ENCODE assay signal across 8 cellular contexts in the genomic region with DNA sequence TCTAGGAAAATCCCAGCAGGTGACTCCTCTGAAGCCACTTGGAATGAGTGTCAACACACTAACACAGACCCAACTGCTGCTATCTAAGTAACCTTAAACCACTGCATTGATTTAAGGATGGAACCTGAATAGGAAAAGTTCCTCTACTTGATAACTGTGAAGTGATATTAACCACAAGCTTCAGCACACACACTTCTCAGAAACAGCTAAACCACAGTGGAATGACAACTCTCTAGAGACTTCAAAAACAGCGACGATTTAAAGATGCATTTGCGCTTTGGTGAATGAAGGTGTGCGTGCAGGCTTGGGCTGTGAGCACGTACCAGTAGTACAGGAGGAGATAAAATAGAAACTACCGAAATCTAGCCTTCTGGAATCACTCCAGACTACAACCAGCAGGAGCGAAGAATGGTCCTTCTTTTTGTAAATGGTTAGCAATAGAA.
DNase-seq lines count a peak whose midpoint lies in the region; ATAC-seq and TF ChIP-seq lines count a peak whose summit lies in the region.

No MANE protein-coding gene starts in this region.

- H3K4me1 Mint-ChIP-seq in activated naive CD8-positive, alpha-beta T cell treated with anti-CD3 and anti-CD28 coated beads, Interleukin-2, amount 10 ng/mL, durations not matched to agents 7 days and 5 days: peaks cover 21% of the 10 kb centered on the region
- H3K4me1 Mint-ChIP-seq in immature natural killer cell: peaks cover 47 to 59% of the 10 kb centered on the region in 2 donors

- POLR2A ChIA-PET in HEK293 (lab: Yijun Ruan, JAX): interaction anchor here (1.5 to 3.0 kb wide), 2 partner anchors 19 to 137 kb away, joined by 4 to 11 read pairs; a partner anchor contains a TSS
- POLR2A ChIA-PET in RWPE1 (lab: Yijun Ruan, JAX; ENCODE audit: low non-redundant PET): no interaction called here
- POLR2A ChIA-PET in activated naive CD8-positive, alpha-beta T cell treated with anti-CD3 and anti-CD28 coated beads, Interleukin-2, amount 10 ng/mL, durations not matched to agents 7 days and 5 days (lab: Charles Lee): interaction anchor here (0.7 to 2.7 kb wide), 14 partner anchors 19 to 171 kb away, joined by 3 to 28 read pairs (median 8); a partner anchor contains a TSS

- CTCF ChIA-PET in HEK293 (lab: Yijun Ruan, JAX): interaction anchor here (0.6 to 2.4 kb wide), 7 partner anchors 10 to 171 kb away, joined by 3 to 17 read pairs (median 4); no protein-coding TSS in a partner anchor
- CTCF ChIA-PET in RWPE1 (lab: Yijun Ruan, JAX): interaction anchor here (0.5 to 1.4 kb wide), 3 partner anchors 9 to 127 kb away, joined by 3 to 6 read pairs (median 3); no protein-coding TSS in a partner anchor

- peak overlapping the region; percentile 93 for H3K27ac Mint-ChIP-seq in activated naive CD8-positive, alpha-beta T cell treated with anti-CD3 and anti-CD28 coated beads, Interleukin-2, amount 10 ng/mL, durations not matched to agents 7 days and 5 days
- H3K27ac Mint-ChIP-seq in immature natural killer cell: peak overlapping the region; percentile 91 to 95 (median 94)

- H3K79me2 ChIP-seq in DND-41 (ENCODE audit: insufficient read depth, low read length): peaks cover 11% of the 10 kb centered on the region

- H3K27me3 Mint-ChIP-seq in activated naive CD8-positive, alpha-beta T cell treated with anti-CD3 and anti-CD28 coated beads, Interleukin-2, amount 10 ng/mL, durations not matched to agents 7 days and 5 days: no peaks in the 10 kb centered on the region
- H3K27me3 Mint-ChIP-seq in immature natural killer cell (ENCODE audit: low read depth in 3 of 3): peaks cover 5 to 17% (median 17%) of the 10 kb centered on the region in 3 donors

- peak; percentile 84 for ATAC-seq in DND-41 (ENCODE audit: insufficient read depth, low read depth)
- ATAC-seq in activated naive CD8-positive, alpha-beta T cell treated with anti-CD3 and anti-CD28 coated beads, Interleukin-2, amount 10 ng/mL, durations not matched to agents 7 days and 5 days (ENCODE audit: low read depth): peak; percentile 55

- H3K4me1 ChIP-seq in DND-41 (ENCODE audit: insufficient read depth, low read length): peaks cover 28% of the 10 kb centered on the region
- peaks cover 22% of the 10 kb centered on the region for H3K4me1 ChIP-seq in HEK293 (ENCODE audit: control insufficient read depth, insufficient read depth, low read length)

- no peaks in the 10 kb centered on the region for H3K27me3 ChIP-seq in DND-41 (ENCODE audit: insufficient read depth, low read length, poor library complexity)

- H4K20me1 ChIP-seq in DND-41 (ENCODE audit: insufficient read depth, low read length): peaks cover 45% of the 10 kb centered on the region

- no peak overlapping the region for H2AFZ ChIP-seq in DND-41 (ENCODE audit: low read depth, low read length)

- H3K4me3 Mint-ChIP-seq in activated naive CD8-positive, alpha-beta T cell treated with anti-CD3 and anti-CD28 coated beads, Interleukin-2, amount 10 ng/mL, durations not matched to agents 7 days and 5 days: peak overlapping the region; percentile 96
- H3K4me3 Mint-ChIP-seq in immature natural killer cell: peak overlapping the region; percentile 90 to 98 (median 94)

- no peaks in the 10 kb centered on the region for H3K9me3 Mint-ChIP-seq in activated naive CD8-positive, alpha-beta T cell treated with anti-CD3 and anti-CD28 coated beads, Interleukin-2, amount 10 ng/mL, durations not matched to agents 7 days and 5 days
- H3K9me3 Mint-ChIP-seq in immature natural killer cell: no peaks in the 10 kb centered on the region

- peaks cover 9% of the 10 kb centered on the region for H3K36me3 Mint-ChIP-seq in activated naive CD8-positive, alpha-beta T cell treated with anti-CD3 and anti-CD28 coated beads, Interleukin-2, amount 10 ng/mL, durations not matched to agents 7 days and 5 days
- no peaks in the 10 kb centered on the region for H3K36me3 Mint-ChIP-seq in immature natural killer cell

- H3K27ac ChIP-seq in DND-41 (ENCODE audit: low read length) (peak overlapping the region; percentile 68), HEK293 (ENCODE audit: extremely low read depth, low read depth, low read length) (peak overlapping the region; percentile 81; the same call in 1 of the 2 replicates), RWPE1 (peak overlapping the region; percentile 80)

- H3K36me3 ChIP-seq in DND-41 (ENCODE audit: insufficient read depth, low read length): no peaks in the 10 kb centered on the region; the same call in 1 of the 2 replicates
- peaks cover 0 to 3% of the 10 kb centered on the region in 2 experiments; a peak in 1 of 3 replicates for H3K36me3 ChIP-seq in HEK293 (ENCODE audit: control insufficient read depth in 2 of 2, insufficient read depth in 1 of 2, low read length in 2 of 2)

- peak overlapping the region; percentile 66 for H3K9ac ChIP-seq in DND-41 (ENCODE audit: low read depth, low read length)

- DNase-seq in DND-41 (peak; percentile 77), RWPE1 (ENCODE audit: low spot score) (peak; percentile 7), immature natural killer cell (peak; percentile 72 to 77 (median 77)), cerebellar nuclear complex (lab: John Stamatoyannopoulos, UW) (no peak)
- peak; percentile 44 for DNase-seq in activated naive CD8-positive, alpha-beta T cell treated with anti-CD3 and anti-CD28 coated beads, Interleukin-2, amount 10 ng/mL, durations not matched to agents 7 days and 5 days
- DNase-seq in stimulated activated CD4-positive, alpha-beta T cell treated with anti-CD3 and anti-CD28 coated beads, Interleukin-2, amount 100 ng/mL, for 4 hours (ENCODE audit: low read depth): peak; percentile 42
- no peak for DNase-seq in effector CD8-positive, alpha-beta T cell (lab: John Stamatoyannopoulos, UW)

- H3K4me3 ChIP-seq in DND-41 (ENCODE audit: low read depth in 1 of 2, low read length in 2 of 2) (peak overlapping the region; percentile 47 to 73; a peak in 3 of 4 replicates), HEK293 (ENCODE audit: low read depth, low read length) (peak overlapping the region; percentile 86)

- peak overlapping the region; percentile 99 for H3K4me2 ChIP-seq in DND-41 (ENCODE audit: insufficient read depth, low read length)

- no peak for TF ChIP-seq CTCF in DND-41 (IDR thresholded peaks at IDR 0.05; ENCODE audit: borderline replicate concordance, extremely low read depth, low read length, poor library complexity, severe bottlenecking)
- TF ChIP-seq CTCF in HEK293 (tag by site-specific recombination; IDR thresholded peaks at IDR 0.05): no peak
- no peak for TF ChIP-seq CTCF in RWPE1 (conservative IDR thresholded peaks at IDR 0.05; ENCODE audit: low read depth)

- H3K9me3 ChIP-seq in DND-41 (ENCODE audit: insufficient read depth, low read length, severe bottlenecking) (no peaks in the 10 kb centered on the region), HEK293 (ENCODE audit: control insufficient read depth, insufficient read depth, low read depth, low read length) (no peaks in the 10 kb centered on the region)

TF ChIP-seq in HEK293, 187 proteins besides CTCF, POLR2A, EP300 and RAD21 (continues in another document):
- TF ChIP-seq WT1 (tag by site-specific recombination; IDR thresholded peaks at IDR 0.05) (0 out of 2 replicates have a peak, but pooled peaks have one; percentile 25), ZNF211 (tag by site-specific recombination; IDR thresholded peaks at IDR 0.05; ENCODE audit: low read depth) (no peak), SP7 (tag by site-specific recombination; IDR thresholded peaks at IDR 0.05) (peak; percentile 52), ZNF155 (tag by site-specific recombination; IDR thresholded peaks at IDR 0.05) (no peak), ZNF558 (tag by site-specific recombination; IDR thresholded peaks at IDR 0.05) (no peak), ZNF600 (tag by site-specific recombination; IDR thresholded peaks at IDR 0.05) (peak; percentile 67; the same call in 1 of the 2 replicates), ZNF473 (tag by site-specific recombination; IDR thresholded peaks at IDR 0.05) (no peak), ZNF561 (tag by site-specific recombination; IDR thresholded peaks at IDR 0.05; ENCODE audit: borderline replicate concordance) (0 out of 2 replicates have a peak, but pooled peaks have one; percentile 19), ZNF341 (tag by site-specific recombination; IDR thresholded peaks at IDR 0.05; ENCODE audit: low read depth) (no peak), ZNF248 (tag by site-specific recombination; IDR thresholded peaks at IDR 0.05) (no peak), IKZF3 (tag by site-specific recombination; IDR thresholded peaks at IDR 0.05) (0 out of 2 replicates have a peak, but pooled peaks have one; percentile 26)
- TF ChIP-seq, protein P1, sequence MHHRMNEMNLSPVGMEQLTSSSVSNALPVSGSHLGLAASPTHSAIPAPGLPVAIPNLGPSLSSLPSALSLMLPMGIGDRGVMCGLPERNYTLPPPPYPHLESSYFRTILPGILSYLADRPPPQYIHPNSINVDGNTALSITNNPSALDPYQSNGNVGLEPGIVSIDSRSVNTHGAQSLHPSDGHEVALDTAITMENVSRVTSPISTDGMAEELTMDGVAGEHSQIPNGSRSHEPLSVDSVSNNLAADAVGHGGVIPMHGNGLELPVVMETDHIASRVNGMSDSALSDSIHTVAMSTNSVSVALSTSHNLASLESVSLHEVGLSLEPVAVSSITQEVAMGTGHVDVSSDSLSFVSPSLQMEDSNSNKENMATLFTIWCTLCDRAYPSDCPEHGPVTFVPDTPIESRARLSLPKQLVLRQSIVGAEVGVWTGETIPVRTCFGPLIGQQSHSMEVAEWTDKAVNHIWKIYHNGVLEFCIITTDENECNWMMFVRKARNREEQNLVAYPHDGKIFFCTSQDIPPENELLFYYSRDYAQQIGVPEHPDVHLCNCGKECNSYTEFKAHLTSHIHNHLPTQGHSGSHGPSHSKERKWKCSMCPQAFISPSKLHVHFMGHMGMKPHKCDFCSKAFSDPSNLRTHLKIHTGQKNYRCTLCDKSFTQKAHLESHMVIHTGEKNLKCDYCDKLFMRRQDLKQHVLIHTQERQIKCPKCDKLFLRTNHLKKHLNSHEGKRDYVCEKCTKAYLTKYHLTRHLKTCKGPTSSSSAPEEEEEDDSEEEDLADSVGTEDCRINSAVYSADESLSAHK (tag by site-specific recombination; IDR thresholded peaks at IDR 0.05): peak; percentile 58; the same call in 1 of the 2 replicates
- TF ChIP-seq, protein P2, sequence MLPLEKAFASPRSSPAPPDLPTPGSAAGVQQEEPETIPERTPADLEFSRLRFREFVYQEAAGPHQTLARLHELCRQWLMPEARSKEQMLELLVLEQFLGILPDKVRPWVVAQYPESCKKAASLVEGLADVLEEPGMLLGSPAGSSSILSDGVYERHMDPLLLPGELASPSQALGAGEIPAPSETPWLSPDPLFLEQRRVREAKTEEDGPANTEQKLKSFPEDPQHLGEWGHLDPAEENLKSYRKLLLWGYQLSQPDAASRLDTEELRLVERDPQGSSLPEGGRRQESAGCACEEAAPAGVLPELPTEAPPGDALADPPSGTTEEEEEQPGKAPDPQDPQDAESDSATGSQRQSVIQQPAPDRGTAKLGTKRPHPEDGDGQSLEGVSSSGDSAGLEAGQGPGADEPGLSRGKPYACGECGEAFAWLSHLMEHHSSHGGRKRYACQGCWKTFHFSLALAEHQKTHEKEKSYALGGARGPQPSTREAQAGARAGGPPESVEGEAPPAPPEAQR (tag by site-specific recombination; IDR thresholded peaks at IDR 0.05): no peak

Comparison
In these comparisons a context has a peak if more than half of its experiments do, and no peak if none do; other contexts are left out.
1. DNase-seq: peak in DND-41 (single experiment), RWPE1 (single experiment), activated naive CD8-positive, alpha-beta T cell treated with anti-CD3 and anti-CD28 coated beads, Interleukin-2, amount 10 ng/mL, durations not matched to agents 7 days and 5 days (single experiment), immature natural killer cell (3 of 3) and stimulated activated CD4-positive, alpha-beta T cell treated with anti-CD3 and anti-CD28 coated beads, Interleukin-2, amount 100 ng/mL, for 4 hours (single experiment); none in cerebellar nuclear complex (0 of 2) and effector CD8-positive, alpha-beta T cell (single experiment).
2. Peak in every context shown above with its lines, with median percentiles within 50 percentile points of each other: H3K27ac ChIP-seq.